ENCODE assay signal across 7 cellular contexts in the genomic region with DNA sequence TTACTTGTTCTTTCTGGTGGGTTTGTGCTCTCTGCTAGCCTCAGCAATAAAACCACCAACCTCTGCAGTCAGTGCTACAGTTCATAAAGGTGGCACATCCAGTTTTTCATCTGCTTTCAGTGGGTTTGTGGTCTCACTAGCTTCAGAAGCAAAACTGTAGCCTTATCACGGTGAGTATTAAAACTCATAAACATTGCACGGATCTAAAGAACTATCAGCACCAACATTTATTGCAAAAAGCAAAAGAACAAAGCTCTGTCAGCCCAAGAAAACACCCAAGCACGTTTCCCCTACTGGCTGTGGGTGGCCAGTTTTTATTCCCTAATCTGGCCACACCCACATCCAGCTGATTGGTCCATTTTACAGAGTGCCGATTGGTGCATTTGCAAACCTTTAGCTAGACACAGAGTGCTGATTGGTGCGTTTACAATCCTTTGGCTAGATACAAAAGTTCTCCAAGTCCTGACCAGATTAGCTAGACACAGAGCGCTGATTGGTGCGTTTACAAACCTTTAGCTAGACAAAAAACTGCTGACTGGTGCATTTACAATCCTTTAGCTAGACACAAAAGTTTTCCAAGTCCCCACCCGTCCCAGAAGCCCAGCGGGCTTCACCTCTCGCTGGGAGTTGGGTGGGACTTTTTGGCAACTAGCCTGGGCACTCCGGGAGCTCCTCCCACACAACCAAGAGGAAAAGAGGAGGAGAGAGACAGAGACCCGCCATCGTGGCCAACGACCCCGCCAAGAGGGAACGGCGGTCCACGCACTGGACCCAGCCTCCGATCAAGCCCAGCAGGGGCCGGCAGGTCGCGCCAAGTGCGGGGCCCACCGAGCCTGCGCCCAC. TPM values are rescaled to one million over a fixed set of nuclear protein-coding genes. Genes with fewer than 3 reads are reported as not detected.
A peak's percentile ranks its signal among the peaks of the same experiment; 100 is the strongest.
DNase-seq lines count a peak whose midpoint lies in the region; ATAC-seq and TF ChIP-seq lines count a peak whose summit lies in the region.

No MANE protein-coding gene starts in this region.

- H3K9me1 ChIP-seq in IMR-90 (ENCODE audit: insufficient read depth, low read length), result peaks cover 4% of the 10 kb centered on the region; the same call in 1 of the 2 replicates

- peak overlapping the region; percentile 81 for H3K9ac ChIP-seq in IMR-90 (ENCODE audit: low read depth, low read length)

- H3K18ac ChIP-seq in IMR-90 (ENCODE audit: low read depth, low read length), result peak overlapping the region; percentile 95; the same call in 1 of the 2 replicates

- WGBS in IMR-90 (ENCODE audit: extremely low coverage in 2 of 2, insufficient read length in 1 of 2), 2 experiments, result 60% methylated on average over 8 of the region's 25 CpGs; no CpG with 5 or more reads in 1 of the 2 experiments
- 60% methylated on average over 11 of the region's 25 CpGs for WGBS in esophagus muscularis mucosa
- WGBS in sigmoid colon, 2 donors, result 39 to 42% methylated on average over 25 of the region's 25 CpGs

- no TSS peak for BruUV-seq in IMR-90 (replicated peaks; lab: Mats Ljungman, UMichigan)

- TF ChIP-seq CTCF in IMR-90 (conservative IDR thresholded peaks at IDR 0.05; ENCODE audit: low read depth, low read length) (no peak), WTC11 (IDR thresholded peaks at IDR 0.05) (no peak), esophagus muscularis mucosa (IDR thresholded peaks at IDR 0.05) (no peak), sigmoid colon (IDR thresholded peaks at IDR 0.05) (no peak)

- peak overlapping the region; percentile 91 for H2AK9ac ChIP-seq in IMR-90 (replicated peaks; ENCODE audit: low read depth, low read length, poor library complexity)

- 0 out of 2 replicates have a peak overlapping the region, but pooled peaks have one; percentile 23 for H2BK20ac ChIP-seq in IMR-90 (ENCODE audit: low read depth, low read length)

- no peak for TF ChIP-seq EP300 in esophagus muscularis mucosa (IDR thresholded peaks at IDR 0.05)
- TF ChIP-seq EP300 in sigmoid colon (IDR thresholded peaks at IDR 0.05), result no peak

- H3K27ac ChIP-seq in IMR-90 (ENCODE audit: insufficient read depth, low read length) (peak overlapping the region; percentile 82), esophagus muscularis mucosa (replicated peaks in 1 of 4) (peak overlapping the region; percentile 81 to 87 (median 84)), sigmoid colon (peak overlapping the region; percentile 73 to 87 (median 77))

- POLR2A ChIA-PET in IMR-90 (lab: Charles Lee; ENCODE audit: unreplicated experiment), result no interaction called here
- POLR2A ChIA-PET in WTC11 (lab: Charles Lee), result interaction anchor here (0.8 to 4.5 kb wide), 2 partner anchors 11 to 28 kb away, joined by 3 to 43 read pairs; a partner anchor contains a TSS

- CTCF ChIA-PET in IMR-90 (lab: Yijun Ruan, JAX) (no interaction called here), WTC11 (lab: Charles Lee) (interaction anchor here (0.7 to 1.8 kb wide), 2 partner anchors 13 to 254 kb away, joined by 3 to 8 read pairs; no protein-coding TSS in a partner anchor)

- H2AFZ ChIP-seq in IMR-90 (replicated peaks; ENCODE audit: low read length, poor library complexity), result peak overlapping the region; percentile 89

- H3K56ac ChIP-seq in IMR-90 (ENCODE audit: extremely low read depth, insufficient read depth, low read length), result no peak overlapping the region

- H2BK120ac ChIP-seq in IMR-90 (ENCODE audit: low read depth, low read length), result peak overlapping the region; percentile 69; the same call in 1 of the 2 replicates

- intact Hi-C loops in IMR-90 (cut with micrococcal nuclease), result loop anchor here (5.0 kb wide), 1 partner anchor 83 kb away; no protein-coding TSS in a partner anchor
- intact Hi-C loops in esophagus muscularis mucosa (cut with DNase I), result no loop called here
- intact Hi-C loops in sigmoid colon (cut with DNase I), result loop anchor here (10.0 kb wide), 1 partner anchor 115 kb away; no protein-coding TSS in a partner anchor

- no peaks in the 10 kb centered on the region for H3K27me3 Mint-ChIP-seq in WTC11 (ENCODE audit: low read depth)

- TF ChIP-seq POLR2A in IMR-90 (IDR thresholded peaks at IDR 0.05; ENCODE audit: low read depth, low read length), result no peak
- no peak for TF ChIP-seq POLR2A in esophagus muscularis mucosa (IDR thresholded peaks at IDR 0.05; ENCODE audit: low read depth)
- no peak for TF ChIP-seq POLR2A in sigmoid colon (IDR thresholded peaks at IDR 0.05)

- no peaks in the 10 kb centered on the region; the same call in 1 of the 2 replicates for H3K36me3 ChIP-seq in IMR-90 (ENCODE audit: control insufficient read depth, insufficient read depth, low read length)
- H3K36me3 ChIP-seq in esophagus muscularis mucosa, result peaks cover 0 to under 1% (median 0%) of the 10 kb centered on the region in 4 donors
- no peaks in the 10 kb centered on the region for H3K36me3 ChIP-seq in sigmoid colon

- no peak overlapping the region for H3K4me3 Mint-ChIP-seq in WTC11

- H3K27ac Mint-ChIP-seq in WTC11, result peak overlapping the region; percentile 57; the same call in 1 of the 2 replicates

- peak overlapping the region; percentile 76 for H4K91ac ChIP-seq in IMR-90 (ENCODE audit: insufficient read depth, low read depth, low read length)

- no peak for DNase-seq in IMR-90
- no peak for DNase-seq in WTC11 (ENCODE audit: low spot score)
- DNase-seq in esophagus muscularis mucosa (ENCODE audit: extremely low spot score), result no peak
- DNase-seq in sigmoid colon, result no peak
- no peak for DNase-seq in midbrain (lab: John Stamatoyannopoulos, UW)
- DNase-seq in GDM1 (lab: John Stamatoyannopoulos, UW), result no peak
- DNase-seq in kidney glomerular epithelial cell (lab: John Stamatoyannopoulos, UW), result no peak

- no peak for TF ChIP-seq RAD21 in IMR-90 (IDR thresholded peaks at IDR 0.05; ENCODE audit: low read length)

- no peak overlapping the region for H2AK5ac ChIP-seq in IMR-90 (ENCODE audit: low read depth, low read length)

- H4K20me1 ChIP-seq in IMR-90 (ENCODE audit: insufficient read depth, low read length), result peaks cover 4% of the 10 kb centered on the region; the same call in 1 of the 2 replicates

- ATAC-seq in IMR-90 (ENCODE audit: low read depth), result no peak
- ATAC-seq in WTC11, result no peak

- H4K5ac ChIP-seq in IMR-90 (ENCODE audit: low read depth, low read length), result peak overlapping the region; percentile 97

- dilution Hi-C loops in IMR-90 (cut with HindIII; ENCODE audit: low sequenced_read_pairs, unreplicated experiment), result no loop called here

- H2BK15ac ChIP-seq in IMR-90 (ENCODE audit: low read depth, low read length), result no peak overlapping the region

- no peak overlapping the region for H3K14ac ChIP-seq in IMR-90 (replicated peaks; ENCODE audit: low read depth, low read length)

- peaks cover 20% of the 10 kb centered on the region for H3K36me3 Mint-ChIP-seq in WTC11

- peaks cover 22% of the 10 kb centered on the region for H3K4me1 Mint-ChIP-seq in WTC11

- in situ Hi-C loops in IMR-90 (cut with MboI; ENCODE audit: low sequenced_read_pairs), result no loop called here

- H3K4me3 ChIP-seq in IMR-90 (ENCODE audit: insufficient read depth, low read depth, low read length) (peak overlapping the region; percentile 76), esophagus muscularis mucosa (peak overlapping the region; percentile 62 to 70 (median 65)), sigmoid colon (peak overlapping the region; percentile 29 to 60 (median 52))

- H3K9me3 ChIP-seq in IMR-90 (ENCODE audit: control insufficient read depth, insufficient read depth, low read length) (peaks cover 9% of the 10 kb centered on the region), esophagus muscularis mucosa (no peaks in the 10 kb centered on the region), sigmoid colon (peaks cover 0 to 4% (median 0%) of the 10 kb centered on the region in 4 donors)

- H3K4me1 ChIP-seq in IMR-90 (ENCODE audit: control insufficient read depth, insufficient read depth, low read length) (peaks cover 8% of the 10 kb centered on the region), esophagus muscularis mucosa (peaks cover 18 to 37% (median 29%) of the 10 kb centered on the region in 4 donors), sigmoid colon (peaks cover 0 to 29% (median 15%) of the 10 kb centered on the region in 4 donors)

- peaks cover 30% of the 10 kb centered on the region for H3K9me3 Mint-ChIP-seq in WTC11

- H3K4ac ChIP-seq in IMR-90 (ENCODE audit: low read depth, low read length), result peak overlapping the region; percentile 82

- H3K4me2 ChIP-seq in IMR-90 (ENCODE audit: low read depth, low read length), result peak overlapping the region; percentile 78

- H3K79me1 ChIP-seq in IMR-90 (ENCODE audit: low read depth in 1 of 2, low read length in 2 of 2), result peaks cover 13 to 28% of the 10 kb centered on the region in 2 experiments

- peak overlapping the region; percentile 88 for H2BK5ac ChIP-seq in IMR-90 (ENCODE audit: low read depth, low read length, poor library complexity, severe bottlenecking)

- H4K8ac ChIP-seq in IMR-90 (ENCODE audit: low read depth in 2 of 2, low read length in 2 of 2), result peak overlapping the region; percentile 83 to 86; a peak in 3 of 4 replicates

- H3K23ac ChIP-seq in IMR-90 (ENCODE audit: low read depth, low read length), result no peak overlapping the region

- H3K27me3 ChIP-seq in IMR-90 (ENCODE audit: control insufficient read depth, insufficient read depth, low read length) (no peaks in the 10 kb centered on the region), esophagus muscularis mucosa (no peaks in the 10 kb centered on the region), sigmoid colon (no peaks in the 10 kb centered on the region)

RNA-seq across cellular contexts. Expression of a gene that starts 3.3 kb away (rescaled TPM):
- total RNA-seq in IMR-90 (2012; rRNA removed), result 129 and 141 TPM in 2 replicates
- polyA plus RNA-seq in IMR-90 (2012; rRNA removed), result 170 and 175 TPM in 2 replicates
- polyA plus RNA-seq in IMR-90 (2012; cell fraction: cytosol; rRNA removed), result 101 and 219 TPM in 2 replicates
- 81.3 and 113 TPM in 2 replicates for polyA plus RNA-seq in IMR-90 (2012; cell fraction: nucleus; rRNA removed; ENCODE audit: low replicate concordance)
- total RNA-seq in WTC11 (2021), result 103 to 122 TPM (median 119 TPM) in 3 replicates
- 100 to 1,000 TPM in 3 of 4 donors, 10 to 100 TPM in 1; 91.1 to 147 (median 140) TPM for total RNA-seq in esophagus muscularis mucosa
- total RNA-seq in sigmoid colon, result 100 to 1,000 TPM; 115 to 199 (median 170) TPM
- 100 to 1,000 TPM in 2 of 3 donors, 10 to 100 TPM in 1; 86.0 to 130 (median 110) TPM for polyA plus RNA-seq in sigmoid colon

RNA-seq across cellular contexts. Expression of a gene that starts 24.8 kb away (rescaled TPM):
- total RNA-seq in IMR-90 (2012; rRNA removed) (22.9 and 28.6 TPM in 2 replicates), WTC11 (2021) (24.8 to 30.4 TPM (median 24.9 TPM) in 3 replicates), esophagus muscularis mucosa (10 to 100 TPM in 2 of 4 donors, 1 to 10 TPM in 2; 9.4 to 17.9 (median 11.4) TPM), sigmoid colon (10 to 100 TPM in 2 of 4 donors, 1 to 10 TPM in 2; 6.6 to 14.6 (median 11.8) TPM)
- polyA plus RNA-seq in IMR-90 (2012; rRNA removed) (16.7 and 16.9 TPM in 2 replicates), sigmoid colon (10 to 100 TPM in 2 of 3 donors, 1 to 10 TPM in 1; 7.6 to 14.3 (median 10.8) TPM)
- 3.9 and 5.4 TPM in 2 replicates for polyA plus RNA-seq in IMR-90 (2012; cell fraction: cytosol; rRNA removed)
- polyA plus RNA-seq in IMR-90 (2012; cell fraction: nucleus; rRNA removed; ENCODE audit: low replicate concordance), result 2.0 and 7.9 TPM in 2 replicates

RNA-seq across cellular contexts. Expression of a gene that starts 25.2 kb away (rescaled TPM):
- total RNA-seq in IMR-90 (2012; rRNA removed), result not detected in 2 replicates
- polyA plus RNA-seq in IMR-90 (2012; rRNA removed), result 0.31 TPM in 1 of 2 replicates, not detected in the other
- polyA plus RNA-seq in IMR-90 (2012; cell fraction: cytosol; rRNA removed), result 0.47 TPM in 1 of 2 replicates, not detected in the other
- 0.40 TPM in 1 of 2 replicates, not detected in the other for polyA plus RNA-seq in IMR-90 (2012; cell fraction: nucleus; rRNA removed; ENCODE audit: low replicate concordance)
- 0.42 to 1.8 TPM (median 0.50 TPM) in 3 replicates for total RNA-seq in WTC11 (2021)
- 1 to 10 TPM in 1 of 4 donors, under 1 TPM in 1, not detected in 2; 0.71 to 1.2 TPM for total RNA-seq in esophagus muscularis mucosa
- total RNA-seq in sigmoid colon, result not detected
- polyA plus RNA-seq in sigmoid colon, result 1 to 10 TPM in 1 of 3 donors, not detected in 2; 1.3 TPM

RNA-seq across cellular contexts. Expression of a gene that starts 28.0 kb away (rescaled TPM):
- total RNA-seq in IMR-90 (2012; rRNA removed), result 66.5 and 158 TPM in 2 replicates
- 80.5 and 81.4 TPM in 2 replicates for polyA plus RNA-seq in IMR-90 (2012; rRNA removed)
- 55.5 and 59.7 TPM in 2 replicates for polyA plus RNA-seq in IMR-90 (2012; cell fraction: cytosol; rRNA removed)
- 15.6 and 52.6 TPM in 2 replicates for polyA plus RNA-seq in IMR-90 (2012; cell fraction: nucleus; rRNA removed; ENCODE audit: low replicate concordance)
- 72.7 to 82.9 TPM (median 78.0 TPM) in 3 replicates for total RNA-seq in WTC11 (2021)
- 10 to 100 TPM; 35.4 to 77.2 (median 66.2) TPM for total RNA-seq in esophagus muscularis mucosa
- total RNA-seq in sigmoid colon, result 100 to 1,000 TPM in 2 of 4 donors, 10 to 100 TPM in 2; 51.5 to 124 (median 98.2) TPM
- polyA plus RNA-seq in sigmoid colon, result 10 to 100 TPM; 55.7 to 97.3 (median 79.8) TPM
